8 cellular contexts compared by ENCODE assay signal in genomic region chr19:3057275-3057714, GRCh38. TPM values are rescaled to one million over a fixed set of nuclear protein-coding genes. Genes with fewer than 3 reads are reported as not detected.
DNase-seq lines count a peak whose midpoint lies in the region; ATAC-seq and TF ChIP-seq lines count a peak whose summit lies in the region.

No MANE protein-coding gene starts in this region.

- TF ChIP-seq POLR2A in GM18951 (IDR thresholded peaks at IDR 0.05; ENCODE audit: extremely low read depth, insufficient read depth, insufficient read length) (peak; percentile 8), sigmoid colon (IDR thresholded peaks at IDR 0.05) (no peak)

- H3K27ac ChIP-seq in sigmoid colon = peak overlapping the region; percentile 86 to 99 (median 96)

- TF ChIP-seq CTCF in sigmoid colon (IDR thresholded peaks at IDR 0.05) = peak in 2 of 4 experiments; percentile 17 to 31

- in situ Hi-C loops in GM18951 (cut with MboI; ENCODE audit: low sequenced_read_pairs, unreplicated experiment) = no loop called here

- TF ChIP-seq EP300 in sigmoid colon (IDR thresholded peaks at IDR 0.05) = peak in 1 of 4 donors; percentile 42

- intact Hi-C loops in sigmoid colon (cut with DNase I) = no loop called here

- no peaks in the 10 kb centered on the region for H3K9me3 ChIP-seq in sigmoid colon

- WGBS in sigmoid colon, 2 donors = 32 to 71% methylated on average over 26 of the region's 26 CpGs

- H3K4me3 ChIP-seq in sigmoid colon = peak overlapping the region in 1 of 4 donors; percentile 29

- H3K27me3 ChIP-seq in sigmoid colon = no peaks in the 10 kb centered on the region

- peak; percentile 38 for DNase-seq in amniotic epithelial cell (ENCODE audit: low read depth)
- peak; percentile 21 to 57 for DNase-seq in hippocampal formation (lab: John Stamatoyannopoulos, UW)
- peak; percentile 97 for DNase-seq in sigmoid colon
- DNase-seq in COLO829 (ENCODE audit: low spot score) = no peak
- DNase-seq in HCEC 1CT = no peak
- DNase-seq in dermis blood vessel endothelial cell = no peak

- no peak for ATAC-seq in HG02798 (IDR thresholded peaks at IDR 0.05; ENCODE audit: poor library complexity, unreplicated experiment)

- H3K36me3 ChIP-seq in sigmoid colon = peaks cover 17 to 64% (median 43%) of the 10 kb centered on the region in 4 donors

- H3K4me1 ChIP-seq in sigmoid colon = peaks cover 4 to 67% (median 61%) of the 10 kb centered on the region in 4 donors

RNA-seq across cellular contexts. Expression of gene TLE5, which starts 5.0 kb away (rescaled TPM):
- total RNA-seq in sigmoid colon (100 to 1,000 TPM; 581 to 711 (median 629) TPM), dermis blood vessel endothelial cell (81.7 and 147 TPM in 2 replicates)
- polyA plus RNA-seq in sigmoid colon = 100 to 1,000 TPM; 561 to 714 (median 581) TPM

RNA-seq across cellular contexts. Expression of gene TLE2, which starts 28.2 kb away (rescaled TPM):
- total RNA-seq in sigmoid colon (10 to 100 TPM; 27.8 to 66.5 (median 47.3) TPM), dermis blood vessel endothelial cell (21.8 and 25.7 TPM in 2 replicates)
- 10 to 100 TPM; 10.9 to 20.9 (median 14.4) TPM for polyA plus RNA-seq in sigmoid colon

RNA-seq across cellular contexts. Expression of gene GNA11, which starts 36.9 kb away (rescaled TPM):
- total RNA-seq in sigmoid colon (10 to 100 TPM; 43.2 to 52.5 (median 45.4) TPM), dermis blood vessel endothelial cell (80.8 and 87.2 TPM in 2 replicates)
- 100 to 1,000 TPM in 2 of 3 donors, 10 to 100 TPM in 1; 90.1 to 151 (median 150) TPM for polyA plus RNA-seq in sigmoid colon

Comparison
In these comparisons a context has a peak if more than half of its experiments do, and no peak if none do; other contexts are left out.
1. DNase-seq: peak in amniotic epithelial cell (single experiment), hippocampal formation (2 of 2) and sigmoid colon (single experiment); none in COLO829 (single experiment), HCEC 1CT (single experiment) and dermis blood vessel endothelial cell (single experiment).